Comparison of ENCODE assay signal across 1 cellular context in the genomic region with DNA sequence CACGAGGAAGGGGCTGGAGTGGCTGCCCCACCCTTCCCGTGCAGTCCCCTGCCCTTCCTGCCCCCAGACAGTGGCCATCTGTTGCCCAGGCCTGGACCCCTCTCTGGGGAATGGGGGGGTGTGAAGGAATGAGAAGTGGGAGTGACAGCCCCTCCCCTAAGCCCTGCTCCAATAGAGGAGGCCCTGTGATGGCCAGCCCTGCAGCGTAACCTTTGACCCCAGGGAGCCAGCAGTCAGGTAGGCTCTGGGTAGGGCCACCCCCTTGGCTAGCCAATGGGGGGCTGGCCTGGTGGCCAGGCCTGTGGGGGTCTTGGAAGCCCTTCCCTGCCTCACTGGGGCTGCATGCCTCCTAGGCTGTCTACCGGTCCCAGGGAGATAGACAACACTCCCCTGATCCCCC.
TF ChIP-seq lines count a peak whose summit lies in the region.

No MANE protein-coding gene starts in this region.

TF ChIP-seq in HepG2, 621 proteins besides CTCF, POLR2A, EP300 and RAD21:
- peak; percentile 31; the same call in 1 of the 2 replicates for TF ChIP-seq PATZ1 (CRISPR knock-in tag; IDR thresholded peaks at IDR 0.05)
- no peak for TF ChIP-seq NFRKB (IDR thresholded peaks at IDR 0.05)
- TF ChIP-seq RARG (CRISPR knock-in tag; IDR thresholded peaks at IDR 0.05; ENCODE audit: low read depth), result no peak
- TF ChIP-seq, protein P1, sequence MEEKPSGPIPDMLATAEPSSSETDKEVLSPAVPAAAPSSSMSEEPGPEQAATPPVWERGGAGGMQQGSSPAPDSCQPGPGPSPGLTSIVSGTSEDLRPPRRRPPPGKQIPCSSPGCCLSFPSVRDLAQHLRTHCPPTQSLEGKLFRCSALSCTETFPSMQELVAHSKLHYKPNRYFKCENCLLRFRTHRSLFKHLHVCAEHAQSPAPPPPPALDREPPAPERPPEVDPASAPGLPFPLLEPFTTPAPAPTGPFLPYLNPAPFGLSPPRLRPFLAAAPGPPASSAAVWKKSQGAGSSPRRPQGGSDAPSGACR (CRISPR knock-in tag; IDR thresholded peaks at IDR 0.05), result no peak
- TF ChIP-seq NR2C2 (CRISPR knock-in tag; IDR thresholded peaks at IDR 0.05; ENCODE audit: borderline replicate concordance), result peak; percentile 78
- TF ChIP-seq JUND (CRISPR knock-in tag; IDR thresholded peaks at IDR 0.05), result no peak
- TF ChIP-seq, protein P2, sequence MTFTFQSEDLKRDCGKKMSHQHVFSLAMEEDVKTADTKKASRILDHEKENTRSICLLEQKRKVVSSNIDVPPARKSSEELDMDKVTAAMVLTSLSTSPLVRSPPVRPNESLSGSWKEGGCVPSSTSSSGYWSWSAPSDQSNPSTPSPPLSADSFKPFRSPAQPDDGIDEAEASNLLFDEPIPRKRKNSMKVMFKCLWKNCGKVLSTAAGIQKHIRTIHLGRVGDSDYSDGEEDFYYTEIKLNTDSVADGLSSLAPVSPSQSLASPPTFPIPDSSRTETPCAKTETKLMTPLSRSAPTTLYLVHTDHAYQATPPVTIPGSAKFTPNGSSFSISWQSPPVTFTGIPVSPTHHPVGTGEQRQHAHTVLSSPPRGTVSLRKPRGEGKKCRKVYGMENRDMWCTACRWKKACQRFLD (CRISPR knock-in tag; IDR thresholded peaks at IDR 0.05; ENCODE audit: borderline replicate concordance), result no peak
- no peak for TF ChIP-seq ZBTB3 (CRISPR knock-in tag; IDR thresholded peaks at IDR 0.05; ENCODE audit: borderline replicate concordance, low read depth)
- TF ChIP-seq, protein P3, sequence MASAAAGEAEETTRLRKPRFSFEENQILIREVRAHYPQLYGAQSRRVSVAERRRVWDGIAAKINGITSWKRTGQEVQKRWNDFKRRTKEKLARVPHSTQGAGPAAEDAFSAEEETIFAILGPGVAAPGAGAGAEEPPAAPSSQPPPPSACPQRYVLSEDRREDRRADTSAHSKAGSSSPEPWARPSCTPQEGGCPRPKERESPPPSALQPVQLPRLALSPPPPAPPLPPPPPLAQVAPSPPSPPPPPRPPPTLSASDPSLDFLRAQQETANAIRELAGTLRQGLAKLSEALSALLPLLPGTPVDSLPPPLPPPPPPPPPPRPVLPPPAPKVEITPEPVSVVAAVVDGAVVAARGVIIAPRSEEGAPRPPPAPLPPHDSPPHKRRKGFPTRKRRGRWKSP (CRISPR knock-in tag; IDR thresholded peaks at IDR 0.05), result no peak
- no peak for TF ChIP-seq ATM (IDR thresholded peaks at IDR 0.05; ENCODE audit: borderline replicate concordance)
- TF ChIP-seq RARA (CRISPR knock-in tag; IDR thresholded peaks at IDR 0.05), result no peak
- TF ChIP-seq ZNF337 (CRISPR knock-in tag; IDR thresholded peaks at IDR 0.05; ENCODE audit: borderline replicate concordance, low read depth), result no peak
